ENCODE assay signal across 9 cellular contexts in the genomic region with DNA sequence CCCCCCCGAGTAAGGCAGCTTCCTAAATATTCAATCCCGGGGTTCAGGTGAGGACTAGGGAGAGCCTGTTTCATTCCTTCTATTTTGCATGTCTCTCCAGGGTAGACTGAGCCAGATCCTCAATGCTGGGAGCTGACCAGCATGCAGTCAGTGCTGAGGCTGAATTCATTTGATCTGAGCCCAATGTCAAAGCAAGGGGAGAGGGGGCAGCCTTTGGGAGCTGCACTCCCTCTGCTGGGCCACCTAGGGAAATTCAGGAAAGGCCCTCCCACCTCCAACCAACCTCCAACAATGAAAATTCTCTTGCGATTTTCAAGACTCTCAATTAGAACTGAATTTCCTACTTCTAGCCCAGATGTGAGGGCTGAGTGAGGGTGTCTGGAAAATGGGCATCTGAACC.
A peak's percentile ranks its signal among the peaks of the same experiment; 100 is the strongest.
DNase-seq lines count a peak whose midpoint lies in the region; ATAC-seq and TF ChIP-seq lines count a peak whose summit lies in the region.
"Had no signal": no experiment of that assay in that cellular context is flagged by ENCODE, and none has a peak within 500 bp of the region (broad histone marks: within the 10 kb centered on the region; RNA-seq: fewer than 3 reads in every experiment).

No MANE protein-coding gene starts in this region.

- H3K27ac ChIP-seq in mammary epithelial cell (ENCODE audit: insufficient read depth, low read depth, low read length) (no peak overlapping the region), neural cell (ENCODE audit: low read length) (no peak overlapping the region)
- H3K27ac ChIP-seq: brain microvascular endothelial cell had no signal

- H3K4me3 ChIP-seq in mammary epithelial cell (replicated peaks in 1 of 3; ENCODE audit: insufficient read depth in 1 of 3, low read depth in 2 of 3, low read length in 3 of 3) (no peak overlapping the region), neural cell (ENCODE audit: low read length) (no peak overlapping the region)

- no peak overlapping the region for H3K4me2 ChIP-seq in mammary epithelial cell (ENCODE audit: insufficient read depth, low read depth, low read length)
- no peak overlapping the region for H3K4me2 ChIP-seq in neural cell (ENCODE audit: low read length)

- intact Hi-C loops in mammary epithelial cell (cut with micrococcal nuclease): loop anchor here (2.0 to 5.0 kb wide), 2 partner anchors 109 to 1710 kb away; no protein-coding TSS in a partner anchor

- H3K9me2 ChIP-seq in neural cell (ENCODE audit: insufficient read depth, low read length): no peaks in the 10 kb centered on the region

- BruUV-seq in mammary epithelial cell (replicated peaks; lab: Mats Ljungman, UMichigan): no TSS peak

- H3K4me1 ChIP-seq in mammary epithelial cell (ENCODE audit: insufficient read depth, low read length): no peaks in the 10 kb centered on the region

- H3K9me3 ChIP-seq in mammary epithelial cell (replicated peaks; ENCODE audit: insufficient read depth, low read length) (peaks cover 8% of the 10 kb centered on the region), neural cell (ENCODE audit: low read length) (no peaks in the 10 kb centered on the region)

- H3K9ac ChIP-seq in mammary epithelial cell (ENCODE audit: insufficient read depth, low read length) (no peak overlapping the region), neural cell (ENCODE audit: low read length) (no peak overlapping the region)

- TF ChIP-seq EP300 in neural cell (conservative IDR thresholded peaks at IDR 0.05; ENCODE audit: poor library complexity, severe bottlenecking): no peak

- H3F3A ChIP-seq in neural cell (ENCODE audit: insufficient read depth, low read length, poor library complexity, severe bottlenecking): no peaks in the 10 kb centered on the region

- dilution Hi-C loops in mammary epithelial cell (cut with HindIII; ENCODE audit: low sequenced_read_pairs): no loop called here

- TF ChIP-seq RAD21 in neural cell (conservative IDR thresholded peaks at IDR 0.05): peak; percentile 76

- H3K79me2 ChIP-seq in mammary epithelial cell (ENCODE audit: insufficient read depth, low read length) (no peaks in the 10 kb centered on the region), neural cell (replicated peaks; ENCODE audit: insufficient read depth, low read length) (no peaks in the 10 kb centered on the region)

- H3K27me3 ChIP-seq in mammary epithelial cell (ENCODE audit: insufficient read depth, low read length) (no peaks in the 10 kb centered on the region), neural cell (ENCODE audit: insufficient read depth, low read depth, low read length) (no peaks in the 10 kb centered on the region)
- H3K27me3 ChIP-seq: brain microvascular endothelial cell had no signal

- H4K20me1 ChIP-seq in mammary epithelial cell (ENCODE audit: insufficient read depth, low read length) (no peaks in the 10 kb centered on the region), neural cell (ENCODE audit: insufficient read depth) (no peaks in the 10 kb centered on the region)

- WGBS in mammary epithelial cell (ENCODE audit: low coverage, missing lambda C conversion rate): 19% methylated on average over 3 of the region's 3 CpGs

- H3K36me3 ChIP-seq in mammary epithelial cell (ENCODE audit: insufficient read depth, low read length): no peaks in the 10 kb centered on the region
- H3K36me3 ChIP-seq in neural cell (ENCODE audit: insufficient read depth, low read length): no peaks in the 10 kb centered on the region
- H3K36me3 ChIP-seq: brain microvascular endothelial cell had no signal

- no peak for ATAC-seq in HG02642 (IDR thresholded peaks at IDR 0.05; ENCODE audit: poor library complexity, unreplicated experiment)
- no peak for ATAC-seq in HG03095 (IDR thresholded peaks at IDR 0.05; ENCODE audit: unreplicated experiment)

- DNase-seq in NCI-H1105 treated with DMSO at 0.1 percent for 48 hours (lab: John Stamatoyannopoulos, UW) (peak; percentile 63), mammary epithelial cell (no peak), kidney glomerular epithelial cell (lab: John Stamatoyannopoulos, UW) (no peak)
- no peak for DNase-seq in activated CD4-positive, alpha-beta T cell treated with anti-CD3 and anti-CD28 coated beads for 4 hours
- DNase-seq: brain microvascular endothelial cell had no signal

- CTCF ChIA-PET in mammary epithelial cell (lab: Charles Lee; ENCODE audit: low non-redundant PET): no interaction called here

- TF ChIP-seq CTCF in GM12872 (IDR thresholded peaks at IDR 0.05; ENCODE audit: insufficient read depth, low read depth, low read length) (peak; percentile 45; the same call in 2 of the 3 replicates), mammary epithelial cell (conservative IDR thresholded peaks at IDR 0.05 in 1 of 2, IDR thresholded peaks at IDR 0.05 in 1 of 2; ENCODE audit: extremely low read depth in 1 of 2, insufficient read depth in 1 of 2, low read depth in 1 of 2, low read length in 2 of 2) (peak; percentile 3 to 39), neural cell (IDR thresholded peaks at IDR 0.05; ENCODE audit: poor library complexity, severe bottlenecking) (peak; percentile 69)

- H2AFZ ChIP-seq in mammary epithelial cell (ENCODE audit: low read depth, low read length): no peak overlapping the region
- H2AFZ ChIP-seq in neural cell (ENCODE audit: low read depth, low read length): no peak overlapping the region

- in situ Hi-C loops in mammary epithelial cell (cut with MboI; ENCODE audit: low sequenced_read_pairs in 2 of 2): no loop called here

TF ChIP-seq in neural cell, 6 proteins besides CTCF, POLR2A, EP300 and RAD21:
- TF ChIP-seq TAF1 (IDR thresholded peaks at IDR 0.05; ENCODE audit: low read depth): no peak
- TF ChIP-seq SMC3 (conservative IDR thresholded peaks at IDR 0.05; ENCODE audit: poor library complexity): peak; percentile 76
